8 cellular contexts compared by ENCODE assay signal in genomic region chr6:125748534-125749111, GRCh38. TPM values are rescaled to one million over a fixed set of nuclear protein-coding genes. Genes with fewer than 3 reads are reported as not detected.
DNase-seq lines count a peak whose midpoint lies in the region; ATAC-seq and TF ChIP-seq lines count a peak whose summit lies in the region.

No MANE protein-coding gene starts in this region.

- H3K4me3 ChIP-seq in DOHH2 (ENCODE audit: low read length) (peak overlapping the region; percentile 88), KMS-11 (IDR thresholded peaks at IDR 0.05; ENCODE audit: insufficient read depth, low read depth, low read length) (no peak overlapping the region), right cardiac atrium (ENCODE audit: low read length) (peak overlapping the region; percentile 66), skeletal muscle satellite cell (ENCODE audit: low read length) (peak overlapping the region; percentile 75)

- peak overlapping the region; percentile 40 for H3K27ac ChIP-seq in DOHH2 (ENCODE audit: low read depth, low read length)
- no peak overlapping the region for H3K27ac ChIP-seq in KMS-11
- H3K27ac ChIP-seq in right cardiac atrium (ENCODE audit: low read length): peak overlapping the region; percentile 78

- no peak for TF ChIP-seq CTCF in DOHH2 (IDR thresholded peaks at IDR 0.05; ENCODE audit: low read depth, low read length, poor library complexity, severe bottlenecking)
- TF ChIP-seq CTCF in KMS-11 (conservative IDR thresholded peaks at IDR 0.05; ENCODE audit: low read depth, low read length): no peak

- peak overlapping the region; percentile 93 for H3K4me2 ChIP-seq in DOHH2 (ENCODE audit: low read length)
- peak overlapping the region; percentile 75 for H3K4me2 ChIP-seq in KMS-11
- peak overlapping the region; percentile 92 for H3K4me2 ChIP-seq in skeletal muscle satellite cell (ENCODE audit: low read length)

- peak overlapping the region; percentile 73 for H2AFZ ChIP-seq in KMS-11 (ENCODE audit: low read depth)

- H3K9me3 ChIP-seq in DOHH2 (ENCODE audit: control insufficient read depth, insufficient read depth, low read length): no peaks in the 10 kb centered on the region
- H3K9me3 ChIP-seq in right cardiac atrium (ENCODE audit: control insufficient read depth, low read length): no peaks in the 10 kb centered on the region
- H3K9me3 ChIP-seq in skeletal muscle satellite cell (replicated peaks; ENCODE audit: low read length): no peaks in the 10 kb centered on the region

- H3K79me2 ChIP-seq in DOHH2 (ENCODE audit: control insufficient read depth, low read length): peaks cover 3% of the 10 kb centered on the region; the same call in 1 of the 2 replicates
- H3K79me2 ChIP-seq in KMS-11 (ENCODE audit: insufficient read depth, low read depth): no peaks in the 10 kb centered on the region

- no peaks in the 10 kb centered on the region for H3K9me2 ChIP-seq in DOHH2 (replicated peaks; ENCODE audit: control insufficient read depth, low read length)

- H3K36me3 ChIP-seq in DOHH2 (ENCODE audit: control insufficient read depth, low read length) (no peaks in the 10 kb centered on the region; the same call in 1 of the 2 replicates), KMS-11 (ENCODE audit: insufficient read depth) (no peaks in the 10 kb centered on the region), skeletal muscle satellite cell (ENCODE audit: insufficient read depth, low read length) (no peaks in the 10 kb centered on the region)

- peaks cover 15% of the 10 kb centered on the region for H3F3A ChIP-seq in DOHH2 (ENCODE audit: control insufficient read depth, insufficient read depth)

- DNase-seq in activated T-cell treated with anti-CD3 and anti-CD28 coated beads, Interleukin-2, amount 50 U/mL, for 1 hour: peak; percentile 40
- DNase-seq in right cardiac atrium (no peak), NCI-H128 (lab: John Stamatoyannopoulos, UW; ENCODE audit: unreplicated experiment) (no peak)
- no peak for DNase-seq in stimulated activated CD4-positive, alpha-beta T cell treated with anti-CD3 and anti-CD28 coated beads, Interleukin-1b, Interleukin-23, amount 100 ng/mL, for 48 hours

- under 1% methylated on average over 25 of the region's 25 CpGs for WGBS in right cardiac atrium

- H4K20me1 ChIP-seq in DOHH2 (ENCODE audit: control insufficient read depth, insufficient read depth, low read depth, low read length) (no peaks in the 10 kb centered on the region), KMS-11 (ENCODE audit: insufficient read depth) (no peaks in the 10 kb centered on the region)

- ATAC-seq in right cardiac atrium (peak in 1 of 2 donors; percentile 1), HG03175 (IDR thresholded peaks at IDR 0.05; ENCODE audit: unreplicated experiment) (no peak)

- H3K4me1 ChIP-seq in DOHH2 (ENCODE audit: control insufficient read depth, low read length) (peaks cover 60% of the 10 kb centered on the region), KMS-11 (ENCODE audit: low read depth, poor library complexity, severe bottlenecking) (peaks cover 16% of the 10 kb centered on the region), right cardiac atrium (ENCODE audit: control insufficient read depth, insufficient read depth, low read length) (no peaks in the 10 kb centered on the region), skeletal muscle satellite cell (ENCODE audit: control insufficient read depth, insufficient read depth, low read length) (peaks cover 24% of the 10 kb centered on the region)

- H3K9ac ChIP-seq in KMS-11 (peak overlapping the region; percentile 52; the same call in 1 of the 2 replicates), skeletal muscle satellite cell (ENCODE audit: low read depth, low read length) (no peak overlapping the region)

- intact Hi-C loops in right cardiac atrium (cut with DNase I): loop anchor here in 1 of 4 donors (5.0 kb wide), 1 partner anchor 436 kb away; no protein-coding TSS in a partner anchor

- peaks cover 65% of the 10 kb centered on the region for H3K27me3 ChIP-seq in DOHH2 (ENCODE audit: control insufficient read depth, low read length)
- H3K27me3 ChIP-seq in KMS-11 (ENCODE audit: insufficient read depth, low read depth): no peaks in the 10 kb centered on the region
- no peaks in the 10 kb centered on the region for H3K27me3 ChIP-seq in right cardiac atrium (ENCODE audit: control insufficient read depth, insufficient read depth)
- peaks cover 92% of the 10 kb centered on the region for H3K27me3 ChIP-seq in skeletal muscle satellite cell (ENCODE audit: control insufficient read depth, insufficient read depth, low read length)

RNA-seq across cellular contexts. Expression of gene HEY2, which starts 0.8 kb away (rescaled TPM):
- 1 to 10 TPM; 2.6 to 6.0 (median 3.7) TPM for total RNA-seq in right cardiac atrium
- 3.1 TPM for polyA plus RNA-seq in right cardiac atrium
- 0.22 TPM in 1 of 2 replicates, not detected in the other for total RNA-seq in skeletal muscle satellite cell (2012; rRNA removed)

RNA-seq across cellular contexts. Expression of gene NCOA7, which starts 42.1 kb away (rescaled TPM):
- total RNA-seq in right cardiac atrium: 10 to 100 TPM; 12.6 to 18.6 (median 17.0) TPM
- polyA plus RNA-seq in right cardiac atrium: 5.9 TPM
- total RNA-seq in skeletal muscle satellite cell (2012; rRNA removed): 12.9 and 19.3 TPM in 2 replicates
